In the genomic region with DNA sequence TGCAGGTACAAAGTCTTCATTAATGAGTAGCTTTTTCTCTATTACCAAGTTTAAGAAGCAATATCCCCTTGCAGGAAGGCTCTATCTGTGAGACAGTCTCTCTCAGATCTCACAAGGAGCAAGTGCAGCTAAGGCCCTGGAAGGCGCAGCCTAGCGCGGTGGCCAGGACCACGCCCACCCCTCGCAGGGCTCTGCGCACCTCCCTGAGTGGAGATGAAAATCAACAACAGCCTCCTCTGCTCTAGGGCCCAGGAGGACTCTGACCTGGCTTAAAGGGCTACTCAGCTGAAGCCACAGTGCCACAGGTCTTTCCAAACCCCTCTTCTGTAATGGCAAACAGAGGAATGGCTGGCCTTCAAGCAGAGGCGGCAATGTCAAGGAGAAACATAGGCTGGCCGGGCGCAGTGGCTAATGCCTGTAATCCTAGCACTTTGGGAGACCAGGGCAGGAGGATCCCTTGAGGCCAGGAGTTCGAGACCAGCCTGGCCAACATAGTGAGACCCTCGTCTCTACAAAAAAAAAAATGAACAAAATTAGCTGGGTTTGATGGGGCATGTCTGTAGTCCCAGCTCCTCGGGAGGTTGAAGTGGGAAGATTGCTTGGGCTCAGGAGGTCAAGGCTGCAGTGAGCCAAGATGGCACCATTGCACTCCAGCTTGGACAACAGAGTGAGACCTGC, we compare ENCODE assay signal across 16 cellular contexts.
"Had no signal": no experiment of that assay in that cellular context is flagged by ENCODE, and none has a peak within 500 bp of the region (broad histone marks: within the 10 kb centered on the region; RNA-seq: fewer than 3 reads in every experiment).

No MANE protein-coding gene starts in this region.

- H3K36me3 ChIP-seq: ovary had no signal

- H3K9me3 ChIP-seq: heart right ventricle, ovary, tibial nerve, upper lobe of right lung, vagina had no signal

- H3K27ac ChIP-seq: coronary artery, heart right ventricle, ovary, tibial nerve, upper lobe of right lung, vagina had no signal

- H3K4me1 ChIP-seq: heart right ventricle, tibial nerve, upper lobe of right lung, vagina had no signal

- DNase-seq: effector CD4-positive, alpha-beta T cell; endodermal cell; heart right ventricle; hypothalamus; kidney glomerular epithelial cell; mesendoderm; naive B cell; nucleus accumbens; ovary; small intestine; stimulated activated CD4-positive, alpha-beta T cell treated with anti-CD3 and anti-CD28 coated beads, Interleukin-2, amount 100 ng/mL, for 48 hours; stimulated activated naive CD8-positive, alpha-beta T cell treated with anti-CD3 and anti-CD28 coated beads, Interleukin-15, Interleukin-2, amounts not matched to agents 100 U/mL and 50 U/mL, for 24 hours; upper lobe of right lung had no signal

- H3K27me3 ChIP-seq: heart right ventricle, ovary, tibial nerve, upper lobe of right lung, vagina had no signal

- H3K4me3 ChIP-seq: coronary artery, heart right ventricle, ovary, tibial nerve, upper lobe of right lung, vagina had no signal
